In genomic region chr11:44582641-44583352, GRCh38 we compare ENCODE assay signal across 35 cellular contexts. TPM values are rescaled to one million over a fixed set of nuclear protein-coding genes. Genes with fewer than 3 reads are reported as not detected.
A peak's percentile ranks its signal among the peaks of the same experiment; 100 is the strongest.
DNase-seq lines count a peak whose midpoint lies in the region; ATAC-seq and TF ChIP-seq lines count a peak whose summit lies in the region.
"Had no signal": no experiment of that assay in that cellular context is flagged by ENCODE, and none has a peak within 500 bp of the region (broad histone marks: within the 10 kb centered on the region; RNA-seq: fewer than 3 reads in every experiment).

No MANE protein-coding gene starts in this region.

- H3K4me3 Mint-ChIP-seq in activated naive CD8-positive, alpha-beta T cell treated with anti-CD3 and anti-CD28 coated beads, Interleukin-2, amount 50 U/mL, for 24 hours: no peak overlapping the region
- no peak overlapping the region for H3K4me3 Mint-ChIP-seq in activated naive CD8-positive, alpha-beta T cell treated with anti-CD3 and anti-CD28 coated beads for 36 hours
- no peak overlapping the region for H3K4me3 Mint-ChIP-seq in CD4-positive, alpha-beta memory T cell
- H3K4me3 Mint-ChIP-seq in HFFc6: no peak overlapping the region
- H3K4me3 Mint-ChIP-seq: activated naive CD8-positive, alpha-beta T cell treated with anti-CD3 and anti-CD28 coated beads, Interleukin-2, amount 10 ng/mL, durations not matched to agents 7 days and 5 days; naive thymus-derived CD8-positive, alpha-beta T cell; type B pancreatic cell had no signal

- peaks cover 38% of the 10 kb centered on the region for H3K36me3 ChIP-seq in CD4-positive, alpha-beta memory T cell (ENCODE audit: insufficient read depth, low read length)
- H3K36me3 ChIP-seq in neutrophil: peaks cover 48% of the 10 kb centered on the region
- H3K36me3 ChIP-seq: cardiac muscle cell, colonic mucosa, prostate gland had no signal

- H3K27me3 ChIP-seq in CD4-positive, alpha-beta memory T cell (ENCODE audit: insufficient read depth, low read length): no peaks in the 10 kb centered on the region
- no peaks in the 10 kb centered on the region for H3K27me3 ChIP-seq in neutrophil
- H3K27me3 ChIP-seq: ascending aorta, BLaER1, cardiac muscle cell, colonic mucosa, left lung had no signal

- POLR2A ChIA-PET in CD4-positive, alpha-beta memory T cell (lab: Charles Lee; ENCODE audit: partially characterized antibody): interaction anchor here (2.8 to 3.2 kb wide), 2 partner anchors 8 to 14 kb away, joined by 8 to 12 read pairs; no protein-coding TSS in a partner anchor

- intact Hi-C loops in CD4-positive, alpha-beta memory T cell (cut with micrococcal nuclease): loop anchor here (2.0 kb wide), 1 partner anchor 14 kb away; no protein-coding TSS in a partner anchor

- H3K4me1 ChIP-seq in CD4-positive, alpha-beta memory T cell (ENCODE audit: insufficient read depth, low read length): peaks cover 72% of the 10 kb centered on the region
- peaks cover 19 to 20% of the 10 kb centered on the region in 2 experiments for H3K4me1 ChIP-seq in neutrophil (ENCODE audit: control insufficient read depth in 1 of 2, insufficient read depth in 1 of 2, low read depth in 1 of 2, low read length in 1 of 2)
- H3K4me1 ChIP-seq: colonic mucosa had no signal

- ATAC-seq in activated naive CD8-positive, alpha-beta T cell treated with anti-CD3 and anti-CD28 coated beads, Interleukin-2, amount 50 U/mL, for 24 hours: no peak
- ATAC-seq in HG03432 (IDR thresholded peaks at IDR 0.05; ENCODE audit: unreplicated experiment): no peak
- ATAC-seq: left lung; naive thymus-derived CD8-positive, alpha-beta T cell; PC-3; sciatic nerve; SK-N-SH treated with all-trans-retinoic acid at 6 μM for 48 hours had no signal

- H3K27ac Mint-ChIP-seq in activated naive CD8-positive, alpha-beta T cell treated with anti-CD3 and anti-CD28 coated beads, Interleukin-2, amount 50 U/mL, for 24 hours: peak overlapping the region; percentile 16
- H3K27ac Mint-ChIP-seq in activated naive CD8-positive, alpha-beta T cell treated with anti-CD3 and anti-CD28 coated beads for 36 hours: no peak overlapping the region
- H3K27ac Mint-ChIP-seq in CD4-positive, alpha-beta memory T cell: peak overlapping the region in 6 of 7 donors; percentile 55 to 86 (median 76)
- no peak overlapping the region for H3K27ac Mint-ChIP-seq in HFFc6
- H3K27ac Mint-ChIP-seq: activated naive CD8-positive, alpha-beta T cell treated with anti-CD3 and anti-CD28 coated beads, Interleukin-2, amount 10 ng/mL, durations not matched to agents 7 days and 5 days; type B pancreatic cell had no signal

- peaks cover 89% of the 10 kb centered on the region for H3K36me3 Mint-ChIP-seq in activated naive CD8-positive, alpha-beta T cell treated with anti-CD3 and anti-CD28 coated beads, Interleukin-2, amount 50 U/mL, for 24 hours (ENCODE audit: low read depth)
- peaks cover 64% of the 10 kb centered on the region for H3K36me3 Mint-ChIP-seq in activated naive CD8-positive, alpha-beta T cell treated with anti-CD3 and anti-CD28 coated beads for 36 hours
- H3K36me3 Mint-ChIP-seq in CD4-positive, alpha-beta memory T cell: peaks cover 35 to 52% of the 10 kb centered on the region in 2 donors
- peaks cover 6% of the 10 kb centered on the region for H3K36me3 Mint-ChIP-seq in HFFc6 (ENCODE audit: low read depth)

- H3K27me3 Mint-ChIP-seq in activated naive CD8-positive, alpha-beta T cell treated with anti-CD3 and anti-CD28 coated beads, Interleukin-2, amount 50 U/mL, for 24 hours: no peaks in the 10 kb centered on the region
- H3K27me3 Mint-ChIP-seq in activated naive CD8-positive, alpha-beta T cell treated with anti-CD3 and anti-CD28 coated beads for 36 hours: no peaks in the 10 kb centered on the region
- no peaks in the 10 kb centered on the region for H3K27me3 Mint-ChIP-seq in CD4-positive, alpha-beta memory T cell
- no peaks in the 10 kb centered on the region; the same call in none of the 2 replicates for H3K27me3 Mint-ChIP-seq in HFFc6 (ENCODE audit: insufficient read depth)
- H3K27me3 Mint-ChIP-seq: activated naive CD8-positive, alpha-beta T cell treated with anti-CD3 and anti-CD28 coated beads, Interleukin-2, amount 10 ng/mL, durations not matched to agents 7 days and 5 days; naive thymus-derived CD8-positive, alpha-beta T cell; type B pancreatic cell had no signal

- H3K27ac ChIP-seq in CD4-positive, alpha-beta memory T cell (ENCODE audit: low read depth, low read length): no peak overlapping the region
- peak overlapping the region; percentile 95 for H3K27ac ChIP-seq in VCaP
- H3K27ac ChIP-seq in neutrophil: peak overlapping the region; percentile 41
- H3K27ac ChIP-seq: BLaER1, cardiac muscle cell, colonic mucosa had no signal

- H3K9me3 ChIP-seq in CD4-positive, alpha-beta memory T cell (ENCODE audit: control insufficient read depth in 1 of 2, low read length in 2 of 2): no peaks in the 10 kb centered on the region
- no peaks in the 10 kb centered on the region for H3K9me3 ChIP-seq in neutrophil
- H3K9me3 ChIP-seq: colonic mucosa, left lung, prostate gland had no signal

- no peak for DNase-seq in activated naive CD8-positive, alpha-beta T cell treated with anti-CD3 and anti-CD28 coated beads, Interleukin-2, amount 50 U/mL, for 24 hours
- no peak for DNase-seq in activated naive CD8-positive, alpha-beta T cell treated with anti-CD3 and anti-CD28 coated beads for 36 hours
- DNase-seq in CD4-positive, alpha-beta memory T cell: no peak
- DNase-seq in SHP77 treated with DMSO at 0.1 percent for 48 hours (lab: John Stamatoyannopoulos, UW): no peak
- DNase-seq in HFFc6: no peak
- DNase-seq: activated naive CD8-positive, alpha-beta T cell treated with anti-CD3 and anti-CD28 coated beads, Interleukin-2, amount 10 ng/mL, durations not matched to agents 7 days and 5 days; colonic mucosa; DMS79 treated with DMSO at 0.1 percent for 48 hours; effector CD8-positive, alpha-beta T cell; GF-D8; IMR-90; left lung; midbrain; MV-4-11; naive thymus-derived CD8-positive, alpha-beta T cell; NCI-H1436 treated with DMSO at 0.1 percent for 48 hours; NCI-H2081 treated with DMSO at 0.1 percent for 48 hours; NCI-H226; NCI-H69; nucleus accumbens; PC-3; stimulated activated CD4-positive, alpha-beta T cell treated with anti-CD3 and anti-CD28 coated beads, Interleukin-12 subunit alpha, Interleukin-12 subunit beta, amount 100 ng/mL, for 4 hours; stimulated activated CD4-positive, alpha-beta T cell treated with anti-CD3 and anti-CD28 coated beads, Interleukin-2, amount 100 ng/mL, for 48 hours; substantia nigra; T-helper 9 cell had no signal

- peaks cover 58% of the 10 kb centered on the region for H3K4me1 Mint-ChIP-seq in activated naive CD8-positive, alpha-beta T cell treated with anti-CD3 and anti-CD28 coated beads, Interleukin-2, amount 50 U/mL, for 24 hours
- H3K4me1 Mint-ChIP-seq in activated naive CD8-positive, alpha-beta T cell treated with anti-CD3 and anti-CD28 coated beads for 36 hours: peaks cover 31% of the 10 kb centered on the region
- peaks cover 34 to 91% (median 57%) of the 10 kb centered on the region in 4 donors for H3K4me1 Mint-ChIP-seq in CD4-positive, alpha-beta memory T cell
- H3K4me1 Mint-ChIP-seq in HFFc6 (ENCODE audit: low read depth): no peaks in the 10 kb centered on the region

- CTCF ChIA-PET in CD4-positive, alpha-beta memory T cell (lab: Charles Lee; ENCODE audit: partially characterized antibody): interaction anchor here (1.4 to 2.3 kb wide), 2 partner anchors 23 to 32 kb away, joined by 3 to 6 read pairs; no protein-coding TSS in a partner anchor

- no peak overlapping the region for H3K4me3 ChIP-seq in CD4-positive, alpha-beta memory T cell (ENCODE audit: low read length in 2 of 2)
- H3K4me3 ChIP-seq in neutrophil (ENCODE audit: low read depth in 1 of 2, low read length in 1 of 2): no peak overlapping the region
- H3K4me3 ChIP-seq: ascending aorta, BLaER1, cardiac muscle cell, colonic mucosa, left lung, prostate gland had no signal

- TF ChIP-seq CTCF in VCaP (conservative IDR thresholded peaks at IDR 0.05) (no peak), neutrophil (IDR thresholded peaks at IDR 0.05) (no peak), HFFc6 (IDR thresholded peaks at IDR 0.05) (no peak)

- no peaks in the 10 kb centered on the region for H3K9me3 Mint-ChIP-seq in activated naive CD8-positive, alpha-beta T cell treated with anti-CD3 and anti-CD28 coated beads, Interleukin-2, amount 50 U/mL, for 24 hours
- H3K9me3 Mint-ChIP-seq in activated naive CD8-positive, alpha-beta T cell treated with anti-CD3 and anti-CD28 coated beads for 36 hours: peaks cover 2% of the 10 kb centered on the region
- peaks cover 0 to 2% (median 0%) of the 10 kb centered on the region in 8 donors for H3K9me3 Mint-ChIP-seq in CD4-positive, alpha-beta memory T cell
- H3K9me3 Mint-ChIP-seq in HFFc6: peaks cover 11% of the 10 kb centered on the region
- H3K9me3 Mint-ChIP-seq: type B pancreatic cell had no signal

RNA-seq across cellular contexts. Expression of gene CD82, which starts 17.3 kb away (rescaled TPM):
- 100 to 1,000 TPM; 339 to 343 TPM for total RNA-seq in activated naive CD8-positive, alpha-beta T cell treated with anti-CD3 and anti-CD28 coated beads for 36 hours
- 100 to 1,000 TPM; 130 to 133 TPM for total RNA-seq in CD4-positive, alpha-beta memory T cell
- 100 to 1,000 TPM; 250 to 260 TPM for polyA plus RNA-seq in CD4-positive, alpha-beta memory T cell
- total RNA-seq in HFFc6 (2021; fragmentation: NEBNext Ultra II Directional; extraction: Animal tissue kit (Norgen Biotek cat#: 25700)): 10 to 100 TPM; 17.3 to 31.7 (median 20.7) TPM

Comparison
In these comparisons a context has a peak if more than half of its experiments do, and no peak if none do; other contexts are left out.
1. H3K27ac Mint-ChIP-seq: peak in activated naive CD8-positive, alpha-beta T cell treated with anti-CD3 and anti-CD28 coated beads, Interleukin-2, amount 50 U/mL, for 24 hours (single experiment) and CD4-positive, alpha-beta memory T cell (6 of 7); none in activated naive CD8-positive, alpha-beta T cell treated with anti-CD3 and anti-CD28 coated beads for 36 hours (single experiment) and HFFc6 (single experiment).